ENCODE assay signal across 1 cellular context in the genomic region with DNA sequence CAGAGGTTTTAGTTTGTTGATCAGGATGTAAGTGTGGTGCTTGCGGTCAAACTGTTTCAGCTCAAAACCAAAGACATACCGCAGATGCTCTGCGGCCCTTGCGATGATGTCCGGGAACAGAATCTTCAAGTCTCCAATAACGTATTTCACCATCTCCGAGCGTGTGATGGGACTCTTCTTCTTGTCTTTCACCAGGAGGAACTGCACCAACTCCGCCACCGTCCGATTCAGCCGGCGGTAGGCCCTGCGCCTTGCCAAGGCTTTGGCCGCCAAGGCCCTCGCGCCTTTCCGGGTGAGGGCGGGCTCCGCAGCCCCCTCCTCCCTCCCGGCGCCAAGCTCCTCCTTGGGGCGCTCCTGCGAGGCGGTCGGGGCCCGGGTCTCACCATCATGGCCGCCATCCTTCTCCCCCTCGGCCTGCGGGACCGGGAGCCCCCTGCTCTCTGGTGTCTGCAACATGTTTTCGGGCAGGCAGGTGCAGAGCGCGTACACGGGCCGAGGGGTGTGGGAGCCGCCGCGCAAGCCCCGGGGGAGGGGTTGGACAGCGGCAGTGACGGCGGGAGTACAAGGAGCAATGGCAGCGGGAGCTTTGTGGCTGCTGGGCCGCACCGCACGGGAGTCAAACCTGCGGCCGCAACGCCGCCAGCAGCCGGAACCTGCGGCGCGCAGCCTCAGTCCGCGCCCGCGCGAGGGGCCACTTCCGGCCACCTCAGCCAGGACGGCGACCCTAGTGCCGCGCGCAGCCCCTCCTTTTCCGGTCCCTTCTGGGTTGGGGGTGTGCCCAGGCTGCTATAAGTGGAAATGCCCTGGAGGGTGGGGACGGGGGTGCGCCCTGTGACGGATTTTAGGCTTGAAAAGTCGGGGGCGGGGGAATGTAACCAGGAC.
A peak's percentile ranks its signal among the peaks of the same experiment; 100 is the strongest.
TF ChIP-seq lines count a peak whose summit lies in the region.

A gene with protein sequence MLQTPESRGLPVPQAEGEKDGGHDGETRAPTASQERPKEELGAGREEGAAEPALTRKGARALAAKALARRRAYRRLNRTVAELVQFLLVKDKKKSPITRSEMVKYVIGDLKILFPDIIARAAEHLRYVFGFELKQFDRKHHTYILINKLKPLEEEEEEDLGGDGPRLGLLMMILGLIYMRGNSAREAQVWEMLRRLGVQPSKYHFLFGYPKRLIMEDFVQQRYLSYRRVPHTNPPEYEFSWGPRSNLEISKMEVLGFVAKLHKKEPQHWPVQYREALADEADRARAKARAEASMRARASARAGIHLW (minus strand): TSS at position 699 of the 882 bp plus-strand sequence. CDS start 243 bp downstream, at position 456.

TF ChIP-seq in A549, 52 proteins besides CTCF, POLR2A, EP300 and RAD21 (continued from another document):
- TF ChIP-seq, protein P1, sequence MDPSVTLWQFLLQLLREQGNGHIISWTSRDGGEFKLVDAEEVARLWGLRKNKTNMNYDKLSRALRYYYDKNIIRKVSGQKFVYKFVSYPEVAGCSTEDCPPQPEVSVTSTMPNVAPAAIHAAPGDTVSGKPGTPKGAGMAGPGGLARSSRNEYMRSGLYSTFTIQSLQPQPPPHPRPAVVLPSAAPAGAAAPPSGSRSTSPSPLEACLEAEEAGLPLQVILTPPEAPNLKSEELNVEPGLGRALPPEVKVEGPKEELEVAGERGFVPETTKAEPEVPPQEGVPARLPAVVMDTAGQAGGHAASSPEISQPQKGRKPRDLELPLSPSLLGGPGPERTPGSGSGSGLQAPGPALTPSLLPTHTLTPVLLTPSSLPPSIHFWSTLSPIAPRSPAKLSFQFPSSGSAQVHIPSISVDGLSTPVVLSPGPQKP (IDR thresholded peaks at IDR 0.05; ENCODE audit: low read depth, low read length): no peak
- TF ChIP-seq CEBPB (IDR thresholded peaks at IDR 0.05) (no peak), EHF (CRISPR knock-in tag; IDR thresholded peaks at IDR 0.05) (no peak), CHD2 (IDR thresholded peaks at IDR 0.05; ENCODE audit: low read length, partially characterized antibody) (no peak), RCOR1 (IDR thresholded peaks at IDR 0.05; ENCODE audit: low read depth, low read length) (no peak), HEYL (CRISPR knock-in tag; IDR thresholded peaks at IDR 0.05) (no peak), HOXA7 (CRISPR knock-in tag; IDR thresholded peaks at IDR 0.05) (no peak), MAZ (IDR thresholded peaks at IDR 0.05; ENCODE audit: borderline replicate concordance, low read depth, low read length) (no peak), PHF8 (IDR thresholded peaks at IDR 0.05; ENCODE audit: borderline replicate concordance, low read depth) (peak; percentile 78), FOSL2 (IDR thresholded peaks at IDR 0.05) (no peak), FOSL2 (CRISPR knock-in tag; IDR thresholded peaks at IDR 0.05) (no peak)
- TF ChIP-seq, protein P2, sequence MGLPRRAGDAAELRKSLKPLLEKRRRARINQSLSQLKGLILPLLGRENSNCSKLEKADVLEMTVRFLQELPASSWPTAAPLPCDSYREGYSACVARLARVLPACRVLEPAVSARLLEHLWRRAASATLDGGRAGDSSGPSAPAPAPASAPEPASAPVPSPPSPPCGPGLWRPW (IDR thresholded peaks at IDR 0.05): no peak
- TF ChIP-seq, protein P3, sequence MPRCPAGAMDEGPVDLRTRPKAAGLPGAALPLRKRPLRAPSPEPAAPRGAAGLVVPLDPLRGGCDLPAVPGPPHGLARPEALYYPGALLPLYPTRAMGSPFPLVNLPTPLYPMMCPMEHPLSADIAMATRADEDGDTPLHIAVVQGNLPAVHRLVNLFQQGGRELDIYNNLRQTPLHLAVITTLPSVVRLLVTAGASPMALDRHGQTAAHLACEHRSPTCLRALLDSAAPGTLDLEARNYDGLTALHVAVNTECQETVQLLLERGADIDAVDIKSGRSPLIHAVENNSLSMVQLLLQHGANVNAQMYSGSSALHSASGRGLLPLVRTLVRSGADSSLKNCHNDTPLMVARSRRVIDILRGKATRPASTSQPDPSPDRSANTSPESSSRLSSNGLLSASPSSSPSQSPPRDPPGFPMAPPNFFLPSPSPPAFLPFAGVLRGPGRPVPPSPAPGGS (IDR thresholded peaks at IDR 0.05): peak; percentile 68; the same call in 2 of the 3 replicates
